Comparison of ENCODE assay signal across 14 cellular contexts in the genomic region with DNA sequence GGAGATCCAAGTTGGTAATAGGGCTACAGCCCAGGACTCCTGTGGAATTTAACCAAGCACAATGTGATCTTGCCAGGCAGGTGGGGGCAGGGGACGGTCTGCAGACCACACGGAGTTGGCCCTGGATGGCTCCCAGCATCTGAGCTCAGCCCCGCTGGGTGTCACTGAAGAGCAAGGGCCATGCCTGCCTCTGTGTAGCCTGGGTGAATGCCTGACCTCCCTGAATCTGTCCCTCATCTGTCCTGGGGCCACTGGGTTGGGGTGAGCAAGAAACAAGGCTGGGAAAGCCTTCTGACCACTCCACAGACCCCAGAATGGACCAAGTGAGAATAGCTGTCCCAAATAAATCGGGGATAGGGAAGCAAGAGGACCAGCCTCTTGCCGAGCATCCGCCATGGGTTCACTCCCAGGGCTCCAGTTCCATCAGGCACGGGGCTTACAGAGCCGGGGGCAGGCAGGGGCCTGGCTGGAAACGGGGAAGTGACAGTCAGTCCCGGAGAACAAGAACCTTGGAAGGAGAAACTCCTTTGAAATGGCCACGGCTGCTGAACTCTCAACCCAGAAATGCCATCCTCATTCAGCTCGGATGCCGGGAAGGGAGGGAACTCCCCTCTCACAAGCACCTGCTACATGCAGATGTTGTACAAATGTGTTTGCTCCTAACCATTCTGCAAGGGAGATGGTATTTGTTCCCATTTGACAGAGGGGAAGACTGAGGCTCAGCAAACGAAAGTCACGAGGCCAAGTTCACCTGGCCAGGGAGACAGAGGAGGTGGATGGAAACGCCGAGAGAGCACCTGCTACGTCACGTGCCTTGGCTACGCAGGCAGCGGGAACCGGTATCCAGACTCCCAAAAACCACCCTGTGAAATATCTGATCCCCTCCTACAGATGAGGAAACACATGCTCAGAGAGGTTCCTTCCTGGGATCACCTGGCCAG. TPM values are rescaled to one million over a fixed set of nuclear protein-coding genes. Genes with fewer than 3 reads are reported as not detected.
A peak's percentile ranks its signal among the peaks of the same experiment; 100 is the strongest.
DNase-seq lines count a peak whose midpoint lies in the region; ATAC-seq, FAIRE-seq and TF ChIP-seq lines count a peak whose summit lies in the region.
"Had no signal": no experiment of that assay in that cellular context is flagged by ENCODE, and none has a peak within 500 bp of the region (broad histone marks: within the 10 kb centered on the region; RNA-seq: fewer than 3 reads in every experiment).

No MANE protein-coding gene starts in this region.

- intact Hi-C loops in Panc1 (cut with micrococcal nuclease; ENCODE audit: unreplicated experiment) (no loop called here), sigmoid colon (cut with DNase I) (loop anchor here (5.0 kb wide), 2 partner anchors 417 to 672 kb away; no protein-coding TSS in a partner anchor)

- CTCF ChIA-PET in Panc1 (lab: Charles Lee), result interaction anchor here (0.6 to 1.2 kb wide), 2 partner anchors 20 to 137 kb away, joined by 4 to 8 read pairs; no protein-coding TSS in a partner anchor

- 0 out of 2 replicates have a peak, but pooled peaks have one; percentile 39 for ATAC-seq in Panc1

- in situ Hi-C loops in Panc1 (cut with HindIII; ENCODE audit: low pct_unique_long_range_greater_than_20kb, low sequenced_read_pairs), result no loop called here

- H3K4me1 ChIP-seq in Panc1 (ENCODE audit: control insufficient read depth, insufficient read depth, low read length) (no peaks in the 10 kb centered on the region), sigmoid colon (peaks cover 0 to 3% (median 0%) of the 10 kb centered on the region in 4 donors), Peyer's patch (no peaks in the 10 kb centered on the region)
- H3K4me1 ChIP-seq: breast epithelium had no signal

- peak; percentile 10 for DNase-seq in GM12891 (ENCODE audit: insufficient read length, low spot score)
- no peak for DNase-seq in Panc1 (ENCODE audit: low read depth, low spot score)
- no peak for DNase-seq in epithelial cell of proximal tubule (ENCODE audit: low read depth)
- peak; percentile 38 for DNase-seq in sigmoid colon
- no peak for DNase-seq in Peyer's patch
- no peak for DNase-seq in stimulated activated naive CD4-positive, alpha-beta T cell (lab: John Stamatoyannopoulos, UW)
- no peak for DNase-seq in stimulated activated CD4-positive, alpha-beta T cell treated with anti-CD3 and anti-CD28 coated beads, Interleukin-4, amount 100 ng/mL, for 4 hours

- H3K36me3 ChIP-seq in Panc1 (ENCODE audit: control insufficient read depth, insufficient read depth, low read length) (no peaks in the 10 kb centered on the region), sigmoid colon (no peaks in the 10 kb centered on the region), Peyer's patch (no peaks in the 10 kb centered on the region)
- H3K36me3 ChIP-seq: breast epithelium, right atrium auricular region had no signal

- no peak overlapping the region for H3K27ac ChIP-seq in Panc1 (ENCODE audit: low read length)
- no peak overlapping the region for H3K27ac ChIP-seq in sigmoid colon
- no peak overlapping the region for H3K27ac ChIP-seq in Peyer's patch
- H3K27ac ChIP-seq: breast epithelium, epithelial cell of prostate, right atrium auricular region, testis had no signal

- no peak for TF ChIP-seq EP300 in sigmoid colon (IDR thresholded peaks at IDR 0.05)

- POLR2A ChIA-PET in Panc1 (lab: Charles Lee), result no interaction called here

- 69 to 80% methylated on average over 22 of the region's 22 CpGs for WGBS in sigmoid colon, 2 donors

- H3K4me3 ChIP-seq in Panc1 (ENCODE audit: low read depth in 2 of 2, low read length in 2 of 2), result no peak overlapping the region
- no peak overlapping the region for H3K4me3 ChIP-seq in epithelial cell of proximal tubule (ENCODE audit: low read depth, low read length)
- no peak overlapping the region for H3K4me3 ChIP-seq in sigmoid colon
- H3K4me3 ChIP-seq in Peyer's patch, result no peak overlapping the region
- H3K4me3 ChIP-seq: breast epithelium, mucosa of descending colon, right atrium auricular region, testis had no signal

- H3K27me3 ChIP-seq in Panc1 (ENCODE audit: control insufficient read depth, insufficient read depth, low read length), result no peaks in the 10 kb centered on the region
- H3K27me3 ChIP-seq in sigmoid colon, result no peaks in the 10 kb centered on the region
- no peaks in the 10 kb centered on the region for H3K27me3 ChIP-seq in Peyer's patch
- H3K27me3 ChIP-seq: breast epithelium, right atrium auricular region, testis had no signal

- no TSS peak for BruUV-seq in Panc1 (replicated peaks; lab: Mats Ljungman, UMichigan)

- TF ChIP-seq CTCF in Panc1 (IDR thresholded peaks at IDR 0.05) (peak; percentile 30), epithelial cell of proximal tubule (conservative IDR thresholded peaks at IDR 0.05; ENCODE audit: low read depth, low read length) (peak; percentile 33), sigmoid colon (IDR thresholded peaks at IDR 0.05) (no peak), Peyer's patch (IDR thresholded peaks at IDR 0.05) (no peak)

- no peak for FAIRE-seq in GM12891 (lab: Jason Lieb, UNC)
- FAIRE-seq: frontal cortex, RCC 7860 had no signal

- no peaks in the 10 kb centered on the region for H3K9me3 ChIP-seq in Panc1 (ENCODE audit: control insufficient read depth, insufficient read depth, low read depth, low read length)
- no peaks in the 10 kb centered on the region for H3K9me3 ChIP-seq in sigmoid colon
- no peaks in the 10 kb centered on the region for H3K9me3 ChIP-seq in Peyer's patch
- H3K9me3 ChIP-seq: breast epithelium, mucosa of descending colon, right atrium auricular region, testis had no signal

- TF ChIP-seq POLR2A in GM12891 (IDR thresholded peaks at IDR 0.05; ENCODE audit: low read depth, low read length), result no peak
- no peak for TF ChIP-seq POLR2A in sigmoid colon (IDR thresholded peaks at IDR 0.05)
- TF ChIP-seq POLR2A in Peyer's patch (IDR thresholded peaks at IDR 0.05), result no peak

TF ChIP-seq in GM12891, 5 proteins besides CTCF, POLR2A, EP300 and RAD21:
- no peak for TF ChIP-seq SPI1 (IDR thresholded peaks at IDR 0.05; ENCODE audit: low read depth, low read length)
- TF ChIP-seq POU2F2 (IDR thresholded peaks at IDR 0.05; ENCODE audit: low read depth, low read length), result no peak
- no peak for TF ChIP-seq POLR2AphosphoS5 (IDR thresholded peaks at IDR 0.05; ENCODE audit: low read depth, low read length)
- TF ChIP-seq PAX5 (IDR thresholded peaks at IDR 0.05; ENCODE audit: insufficient read depth, low read length, severe bottlenecking), result no peak
- no peak for TF ChIP-seq TAF1 (IDR thresholded peaks at IDR 0.05; ENCODE audit: low read depth, low read length)

RNA-seq across cellular contexts. Expression of gene RMI2, which starts 50.0 kb away (rescaled TPM):
- 39.3 TPM for polyA plus RNA-seq in GM12891 (2012; ENCODE audit: low read depth, missing spikeins)
- total RNA-seq in Panc1 (2021; ENCODE audit: unreplicated experiment) (11.1 TPM), epithelial cell of proximal tubule (13.7 and 26.2 TPM in 2 replicates), sigmoid colon (1 to 10 TPM in 2 of 4 donors, under 1 TPM in 2; 0.36 to 2.2 (median 1.2) TPM), Peyer's patch (1 to 10 TPM; 2.3 to 6.6 (median 3.5) TPM)
- polyA plus RNA-seq in Panc1 (2012; ENCODE audit: insufficient read length), result 4.5 TPM
- polyA plus RNA-seq in sigmoid colon, result 10 to 100 TPM in 1 of 3 donors, 1 to 10 TPM in 2; 5.4 to 19.3 (median 8.1) TPM

Comparison
In these comparisons a context has a peak if more than half of its experiments do, and no peak if none do; other contexts are left out.
1. DNase-seq: peak in GM12891 (single experiment) and sigmoid colon (single experiment); none in Panc1 (single experiment), epithelial cell of proximal tubule (single experiment), Peyer's patch (0 of 3), stimulated activated naive CD4-positive, alpha-beta T cell (0 of 6) and stimulated activated CD4-positive, alpha-beta T cell treated with anti-CD3 and anti-CD28 coated beads, Interleukin-4, amount 100 ng/mL, for 4 hours (0 of 2).
2. CTCF ChIP-seq: peak in Panc1 (single experiment) and epithelial cell of proximal tubule (single experiment); none in sigmoid colon (0 of 4) and Peyer's patch (0 of 6).